Comparison of ENCODE assay signal across 17 cellular contexts in genomic region chr11:123493393-123494063, GRCh38.
DNase-seq lines count a peak whose midpoint lies in the region; FAIRE-seq and TF ChIP-seq lines count a peak whose summit lies in the region.
"Had no signal": no experiment of that assay in that cellular context is flagged by ENCODE, and none has a peak within 500 bp of the region (broad histone marks: within the 10 kb centered on the region; RNA-seq: fewer than 3 reads in every experiment).

No MANE protein-coding gene starts in this region.

- intact Hi-C loops in OCI-LY7 (cut with micrococcal nuclease; ENCODE audit: unreplicated experiment): no loop called here

- H3K4me1 ChIP-seq in astrocyte (ENCODE audit: insufficient read depth, low read length): peaks cover 16% of the 10 kb centered on the region
- no peaks in the 10 kb centered on the region for H3K4me1 ChIP-seq in OCI-LY7 (ENCODE audit: insufficient read depth, low read length, poor library complexity, severe bottlenecking)
- H3K4me1 ChIP-seq: sigmoid colon had no signal

- H3K27ac Mint-ChIP-seq in HFFc6 (peak overlapping the region; percentile 74), astrocyte (ENCODE audit: unreplicated experiment) (peak overlapping the region; percentile 74), nephron (peak overlapping the region in 2 of 3 experiments; percentile 40 to 48)
- H3K27ac Mint-ChIP-seq: activated naive CD4-positive, alpha-beta T cell treated with anti-CD3 and anti-CD28 coated beads, Interleukin-2, amount 50 U/mL, for 24 hours; natural killer cell had no signal

- H3K9me2 ChIP-seq in OCI-LY7 (ENCODE audit: insufficient read depth, low read length): no peaks in the 10 kb centered on the region

- FAIRE-seq in astrocyte (lab: Jason Lieb, UNC): no peak
- FAIRE-seq: endothelial cell of umbilical vein had no signal

- no peak overlapping the region for H3K4me3 Mint-ChIP-seq in HFFc6
- peak overlapping the region; percentile 58 for H3K4me3 Mint-ChIP-seq in astrocyte (ENCODE audit: unreplicated experiment)
- peak overlapping the region in 1 of 3 experiments; percentile 1 for H3K4me3 Mint-ChIP-seq in nephron
- H3K4me3 Mint-ChIP-seq: activated naive CD4-positive, alpha-beta T cell treated with anti-CD3 and anti-CD28 coated beads, Interleukin-2, amount 50 U/mL, for 24 hours; CD4-positive, alpha-beta memory T cell; natural killer cell had no signal

- H3K9me3 Mint-ChIP-seq in HFFc6 (no peaks in the 10 kb centered on the region), astrocyte (ENCODE audit: unreplicated experiment) (no peaks in the 10 kb centered on the region), nephron (no peaks in the 10 kb centered on the region)
- H3K9me3 Mint-ChIP-seq: activated naive CD4-positive, alpha-beta T cell treated with anti-CD3 and anti-CD28 coated beads, Interleukin-2, amount 50 U/mL, for 24 hours; CD4-positive, alpha-beta memory T cell; natural killer cell had no signal

- H3K9me3 ChIP-seq in astrocyte (ENCODE audit: insufficient read depth, low read depth, low read length) (no peaks in the 10 kb centered on the region), OCI-LY7 (ENCODE audit: low read length) (no peaks in the 10 kb centered on the region)
- H3K9me3 ChIP-seq: sigmoid colon had no signal

- H4K20me1 ChIP-seq in astrocyte (ENCODE audit: insufficient read depth, low read length) (no peaks in the 10 kb centered on the region), OCI-LY7 (ENCODE audit: insufficient read depth, low read length) (no peaks in the 10 kb centered on the region)

- POLR2A ChIA-PET in OCI-LY7 (lab: Charles Lee): interaction anchor here (0.6 kb wide), 1 partner anchor 98 kb away, joined by 3 read pairs; no protein-coding TSS in a partner anchor

- TF ChIP-seq CTCF in HFFc6 (IDR thresholded peaks at IDR 0.05): no peak
- no peak for TF ChIP-seq CTCF in astrocyte (IDR thresholded peaks at IDR 0.05; ENCODE audit: insufficient read depth, low read depth, low read length)
- no peak for TF ChIP-seq CTCF in nephron (IDR thresholded peaks at IDR 0.05; ENCODE audit: unreplicated experiment in 3 of 3)
- no peak for TF ChIP-seq CTCF in OCI-LY7 (conservative IDR thresholded peaks at IDR 0.05; ENCODE audit: low read length)

- H3K27me3 Mint-ChIP-seq in HFFc6 (ENCODE audit: insufficient read depth) (no peaks in the 10 kb centered on the region), astrocyte (ENCODE audit: low read depth, unreplicated experiment) (no peaks in the 10 kb centered on the region), nephron (ENCODE audit: low read depth) (no peaks in the 10 kb centered on the region)
- H3K27me3 Mint-ChIP-seq: activated naive CD4-positive, alpha-beta T cell treated with anti-CD3 and anti-CD28 coated beads, Interleukin-2, amount 50 U/mL, for 24 hours; CD4-positive, alpha-beta memory T cell had no signal

- H3K36me3 Mint-ChIP-seq in HFFc6 (ENCODE audit: low read depth) (peaks cover 5% of the 10 kb centered on the region; the same call in 1 of the 2 replicates), astrocyte (ENCODE audit: low read depth, unreplicated experiment) (no peaks in the 10 kb centered on the region), nephron (ENCODE audit: low read depth) (no peaks in the 10 kb centered on the region)
- H3K36me3 Mint-ChIP-seq: activated naive CD4-positive, alpha-beta T cell treated with anti-CD3 and anti-CD28 coated beads, Interleukin-2, amount 50 U/mL, for 24 hours; CD4-positive, alpha-beta memory T cell; natural killer cell had no signal

- no TSS peak for BruUV-seq in OCI-LY7 (replicated peaks; lab: Mats Ljungman, UMichigan)

- H3K4me3 ChIP-seq in astrocyte (ENCODE audit: insufficient read depth, low read depth, low read length) (no peak overlapping the region), OCI-LY7 (ENCODE audit: low read depth, low read length, poor library complexity, severe bottlenecking) (no peak overlapping the region)
- H3K4me3 ChIP-seq: sigmoid colon had no signal

- H3K9ac ChIP-seq in astrocyte (ENCODE audit: low read length): no peak overlapping the region

- H3K27ac ChIP-seq in astrocyte (ENCODE audit: low read depth, low read length) (no peak overlapping the region), OCI-LY7 (ENCODE audit: low read depth, low read length, poor library complexity, severe bottlenecking) (no peak overlapping the region)
- H3K27ac ChIP-seq: 22Rv1, sigmoid colon had no signal

- no peaks in the 10 kb centered on the region for H3K79me2 ChIP-seq in astrocyte (ENCODE audit: insufficient read depth, low read length)
- H3K79me2 ChIP-seq in OCI-LY7 (ENCODE audit: insufficient read depth, low read depth, low read length): no peaks in the 10 kb centered on the region

- DNase-seq in NCI-H1417 (lab: John Stamatoyannopoulos, UW) (peak in 2 of 3 experiments; percentile 17 to 58), NCI-H1417 treated with DMSO at 0.1 percent for 48 hours (lab: John Stamatoyannopoulos, UW) (no peak), HFFc6 (no peak), astrocyte (ENCODE audit: low read depth) (no peak), OCI-LY7 (ENCODE audit: low spot score) (no peak), NCI-H2171 (lab: John Stamatoyannopoulos, UW) (no peak)
- DNase-seq in central memory CD4-positive, alpha-beta T cell: no peak
- DNase-seq: CD4-positive, alpha-beta memory T cell; left colon; natural killer cell; NCI-H1436; sigmoid colon; stimulated activated naive CD4-positive, alpha-beta T cell treated with Interleukin-2 at 50 U/mL for 16 hours had no signal

- H3K4me2 ChIP-seq in astrocyte (ENCODE audit: low read length) (no peak overlapping the region), OCI-LY7 (ENCODE audit: low read length) (no peak overlapping the region)

- H3K4me1 Mint-ChIP-seq in HFFc6 (ENCODE audit: low read depth) (peaks cover 58% of the 10 kb centered on the region), astrocyte (ENCODE audit: low read depth, unreplicated experiment) (peaks cover 23% of the 10 kb centered on the region), nephron (peaks cover 47% of the 10 kb centered on the region)
- H3K4me1 Mint-ChIP-seq: activated naive CD4-positive, alpha-beta T cell treated with anti-CD3 and anti-CD28 coated beads, Interleukin-2, amount 50 U/mL, for 24 hours; natural killer cell had no signal

- H3K27me3 ChIP-seq in astrocyte (ENCODE audit: insufficient read depth, low read length): no peaks in the 10 kb centered on the region
- H3K27me3 ChIP-seq: sigmoid colon had no signal

- H2AFZ ChIP-seq in astrocyte (ENCODE audit: low read depth, low read length) (no peak overlapping the region), OCI-LY7 (ENCODE audit: low read length) (no peak overlapping the region)

- CTCF ChIA-PET in OCI-LY7 (lab: Charles Lee; ENCODE audit: unreplicated experiment): no interaction called here

- H3K36me3 ChIP-seq in astrocyte (ENCODE audit: insufficient read depth, low read length) (no peaks in the 10 kb centered on the region), OCI-LY7 (ENCODE audit: insufficient read depth, low read length) (no peaks in the 10 kb centered on the region)
- H3K36me3 ChIP-seq: sigmoid colon had no signal

Comparison
In these comparisons a context has a peak if more than half of its experiments do, and no peak if none do; other contexts are left out.
1. DNase-seq: peak in NCI-H1417 (2 of 3); none in NCI-H1417 treated with DMSO at 0.1 percent for 48 hours (single experiment), HFFc6 (single experiment), astrocyte (single experiment), central memory CD4-positive, alpha-beta T cell (single experiment), OCI-LY7 (single experiment) and NCI-H2171 (single experiment).
2. Peak in every context shown above with its lines, with median percentiles within 50 percentile points of each other: H3K27ac Mint-ChIP-seq.